ENCODE assay signal across 1 cellular context in the genomic region with DNA sequence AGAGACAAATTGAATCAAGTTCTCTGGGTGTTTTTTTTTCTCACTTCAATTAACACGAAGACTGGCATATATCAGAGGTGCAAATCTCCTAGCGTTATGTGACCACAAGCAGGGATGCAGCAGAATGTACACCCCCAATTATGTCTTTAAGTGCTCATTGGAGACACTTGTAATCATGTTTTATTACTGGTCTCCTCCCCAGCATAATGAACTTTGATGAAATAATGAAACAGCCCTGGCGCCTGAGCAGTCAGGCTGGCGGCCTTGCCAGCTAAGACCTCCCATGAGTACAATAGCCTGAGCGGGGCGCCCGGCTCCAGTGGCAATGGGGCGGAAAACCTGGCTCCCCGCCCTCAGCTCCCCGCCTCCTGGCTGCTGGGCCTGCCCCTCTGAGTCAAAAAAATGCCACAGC.
TF ChIP-seq lines count a peak whose summit lies in the region.

No MANE protein-coding gene starts in this region.

TF ChIP-seq in HEK293, 187 proteins besides CTCF, POLR2A, EP300 and RAD21 (continued from another document):
- TF ChIP-seq, protein P1, sequence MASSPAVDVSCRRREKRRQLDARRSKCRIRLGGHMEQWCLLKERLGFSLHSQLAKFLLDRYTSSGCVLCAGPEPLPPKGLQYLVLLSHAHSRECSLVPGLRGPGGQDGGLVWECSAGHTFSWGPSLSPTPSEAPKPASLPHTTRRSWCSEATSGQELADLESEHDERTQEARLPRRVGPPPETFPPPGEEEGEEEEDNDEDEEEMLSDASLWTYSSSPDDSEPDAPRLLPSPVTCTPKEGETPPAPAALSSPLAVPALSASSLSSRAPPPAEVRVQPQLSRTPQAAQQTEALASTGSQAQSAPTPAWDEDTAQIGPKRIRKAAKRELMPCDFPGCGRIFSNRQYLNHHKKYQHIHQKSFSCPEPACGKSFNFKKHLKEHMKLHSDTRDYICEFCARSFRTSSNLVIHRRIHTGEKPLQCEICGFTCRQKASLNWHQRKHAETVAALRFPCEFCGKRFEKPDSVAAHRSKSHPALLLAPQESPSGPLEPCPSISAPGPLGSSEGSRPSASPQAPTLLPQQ (tag by site-specific recombination; IDR thresholded peaks at IDR 0.05), result no peak
- TF ChIP-seq SCRT1 (tag by site-specific recombination; IDR thresholded peaks at IDR 0.05; ENCODE audit: borderline replicate concordance), result peak; percentile 77
- no peak for TF ChIP-seq ZNF223 (tag by site-specific recombination; IDR thresholded peaks at IDR 0.05)
- TF ChIP-seq ZFP37 (tag by site-specific recombination; IDR thresholded peaks at IDR 0.05), result no peak
- TF ChIP-seq, protein P2, sequence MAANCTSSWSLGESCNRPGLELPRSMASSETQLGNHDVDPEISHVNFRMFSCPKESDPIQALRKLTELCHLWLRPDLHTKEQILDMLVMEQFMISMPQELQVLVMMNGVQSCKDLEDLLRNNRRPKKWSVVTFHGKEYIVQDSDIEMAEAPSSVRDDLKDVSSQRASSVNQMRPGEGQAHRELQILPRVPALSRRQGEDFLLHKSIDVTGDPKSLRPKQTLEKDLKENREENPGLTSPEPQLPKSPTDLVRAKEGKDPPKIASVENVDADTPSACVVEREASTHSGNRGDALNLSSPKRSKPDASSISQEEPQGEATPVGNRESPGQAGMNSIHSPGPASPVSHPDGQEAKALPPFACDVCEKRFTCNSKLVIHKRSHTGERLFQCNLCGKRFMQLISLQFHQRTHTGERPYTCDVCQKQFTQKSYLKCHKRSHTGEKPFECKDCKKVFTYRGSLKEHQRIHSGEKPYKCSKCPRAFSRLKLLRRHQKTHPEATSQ (tag by site-specific recombination; IDR thresholded peaks at IDR 0.05), result 0 out of 2 replicates have a peak, but pooled peaks have one; percentile 17
- TF ChIP-seq ZBTB26 (tag by site-specific recombination; optimal IDR thresholded peaks at IDR 0.05), result peak; percentile 11
- TF ChIP-seq, protein P3, sequence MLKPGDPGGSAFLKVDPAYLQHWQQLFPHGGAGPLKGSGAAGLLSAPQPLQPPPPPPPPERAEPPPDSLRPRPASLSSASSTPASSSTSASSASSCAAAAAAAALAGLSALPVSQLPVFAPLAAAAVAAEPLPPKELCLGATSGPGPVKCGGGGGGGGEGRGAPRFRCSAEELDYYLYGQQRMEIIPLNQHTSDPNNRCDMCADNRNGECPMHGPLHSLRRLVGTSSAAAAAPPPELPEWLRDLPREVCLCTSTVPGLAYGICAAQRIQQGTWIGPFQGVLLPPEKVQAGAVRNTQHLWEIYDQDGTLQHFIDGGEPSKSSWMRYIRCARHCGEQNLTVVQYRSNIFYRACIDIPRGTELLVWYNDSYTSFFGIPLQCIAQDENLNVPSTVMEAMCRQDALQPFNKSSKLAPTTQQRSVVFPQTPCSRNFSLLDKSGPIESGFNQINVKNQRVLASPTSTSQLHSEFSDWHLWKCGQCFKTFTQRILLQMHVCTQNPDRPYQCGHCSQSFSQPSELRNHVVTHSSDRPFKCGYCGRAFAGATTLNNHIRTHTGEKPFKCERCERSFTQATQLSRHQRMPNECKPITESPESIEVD (tag by site-specific recombination; IDR thresholded peaks at IDR 0.05), result peak; percentile 91
